In the genomic region with DNA sequence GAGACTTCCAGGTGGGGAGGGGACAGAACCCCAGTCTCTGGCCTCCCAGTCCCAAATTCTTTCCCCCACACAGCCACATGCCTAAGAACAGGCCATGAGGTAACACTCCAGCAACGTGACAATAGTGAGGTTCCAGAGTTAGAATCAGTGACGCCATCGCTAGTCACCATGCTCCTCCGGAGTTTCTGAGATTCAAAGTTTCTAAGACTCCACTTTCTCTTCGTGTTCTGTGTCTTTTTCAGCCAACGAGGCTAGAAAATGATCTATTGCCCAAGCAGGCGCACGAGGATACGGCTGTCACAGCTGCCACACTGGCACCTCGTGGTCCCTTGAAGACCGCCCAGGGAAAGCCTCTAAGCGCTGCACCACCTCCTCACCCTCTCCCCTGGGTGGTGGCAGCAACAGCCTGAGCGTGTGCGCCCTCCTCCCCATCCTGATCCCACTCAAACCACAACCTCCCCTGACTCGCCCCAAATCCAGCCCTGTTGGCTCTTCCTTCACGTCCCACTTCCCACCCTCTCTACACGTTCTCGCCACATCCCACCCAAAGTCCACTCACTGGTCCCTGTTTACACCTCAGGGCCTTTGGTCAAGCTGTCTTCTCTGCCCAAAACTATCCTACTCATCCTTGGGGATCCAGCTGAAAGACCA, we compare ENCODE assay signal across 6 cellular contexts. TPM values are rescaled to one million over a fixed set of nuclear protein-coding genes. Genes with fewer than 3 reads are reported as not detected.
DNase-seq lines count a peak whose midpoint lies in the region; ATAC-seq and TF ChIP-seq lines count a peak whose summit lies in the region.

No MANE protein-coding gene starts in this region.

- H3K9ac ChIP-seq in BLaER1 treated with 17β-estradiol and CSF1 and Interleukin-3, amounts not matched to agents 10 nM and 100 nM, result peak overlapping the region; percentile 86 to 97 (median 90)
- peak overlapping the region; percentile 58 for H3K9ac ChIP-seq in HUES6 (ENCODE audit: low read length)
- H3K9ac ChIP-seq in iPS-15b (ENCODE audit: low read depth, low read length), result peak overlapping the region; percentile 49

- intact Hi-C loops in stomach (cut with DNase I; ENCODE audit: low total_unique reads), result no loop called here

- TF ChIP-seq POLR2A in stomach (IDR thresholded peaks at IDR 0.05), result no peak

- H3K4me3 ChIP-seq in BLaER1 treated with 17β-estradiol and CSF1 and Interleukin-3, amounts not matched to agents 10 nM and 100 nM, result peak overlapping the region; percentile 72 to 96 (median 84)
- peak overlapping the region; percentile 74 for H3K4me3 ChIP-seq in HUES6 (ENCODE audit: low read depth, low read length)
- peak overlapping the region; percentile 76 for H3K4me3 ChIP-seq in iPS-15b (ENCODE audit: low read depth, low read length)
- peak overlapping the region; percentile 79 to 87 (median 81) for H3K4me3 ChIP-seq in stomach

- no peaks in the 10 kb centered on the region for H3K9me3 ChIP-seq in BLaER1 treated with 17β-estradiol and CSF1 and Interleukin-3, amounts not matched to agents 10 nM and 100 nM (replicated peaks in 1 of 11)
- H3K9me3 ChIP-seq in HUES6 (ENCODE audit: control insufficient read depth, insufficient read depth, low read depth, low read length), result no peaks in the 10 kb centered on the region
- no peaks in the 10 kb centered on the region for H3K9me3 ChIP-seq in iPS-15b (ENCODE audit: control insufficient read depth, insufficient read depth, low read length)
- no peaks in the 10 kb centered on the region for H3K9me3 ChIP-seq in stomach

- no peak for ATAC-seq in GM19328 (IDR thresholded peaks at IDR 0.05; ENCODE audit: unreplicated experiment)

- peaks cover 53 to 92% (median 79%) of the 10 kb centered on the region in 10 experiments for H3K4me1 ChIP-seq in BLaER1 treated with 17β-estradiol and CSF1 and Interleukin-3, amounts not matched to agents 10 nM and 100 nM
- H3K4me1 ChIP-seq in HUES6 (ENCODE audit: control insufficient read depth, insufficient read depth, low read length), result peaks cover 18% of the 10 kb centered on the region
- no peaks in the 10 kb centered on the region for H3K4me1 ChIP-seq in iPS-15b (ENCODE audit: control insufficient read depth, insufficient read depth, low read length)
- peaks cover 18 to 58% (median 41%) of the 10 kb centered on the region in 4 donors for H3K4me1 ChIP-seq in stomach

- H3K27ac ChIP-seq in BLaER1 treated with 17β-estradiol and CSF1 and Interleukin-3, amounts not matched to agents 10 nM and 100 nM, result peak overlapping the region; percentile 80 to 98 (median 93)
- H3K27ac ChIP-seq in HUES6 (ENCODE audit: low read depth, low read length) (no peak overlapping the region; the same call in 1 of the 2 replicates), stomach (peak overlapping the region; percentile 80 to 97 (median 92))

- H4K20me1 ChIP-seq in BLaER1 treated with 17β-estradiol and CSF1 and Interleukin-3, amounts not matched to agents 10 nM and 100 nM, result peaks cover 0 to 24% (median 8%) of the 10 kb centered on the region in 11 experiments; a peak in 9 of 22 replicates

- peak; percentile 55 for DNase-seq in activated CD8-positive, alpha-beta memory T cell treated with anti-CD3 and anti-CD28 coated beads, Interleukin-2, amount 50 U/mL, for 4 hours
- DNase-seq in stomach, result no peak

- 21 to 31% (median 28%) methylated on average over 18 of the region's 18 CpGs for WGBS in stomach, 5 donors

- no peak for TF ChIP-seq CTCF in stomach (IDR thresholded peaks at IDR 0.05)

- no peaks in the 10 kb centered on the region; a peak in 1 of 22 replicates for H3K36me3 ChIP-seq in BLaER1 treated with 17β-estradiol and CSF1 and Interleukin-3, amounts not matched to agents 10 nM and 100 nM
- H3K36me3 ChIP-seq in HUES6 (ENCODE audit: control insufficient read depth, insufficient read depth, low read length) (no peaks in the 10 kb centered on the region), iPS-15b (ENCODE audit: control insufficient read depth, insufficient read depth, low read length) (no peaks in the 10 kb centered on the region), stomach (no peaks in the 10 kb centered on the region)

- no peak for TF ChIP-seq EP300 in stomach (IDR thresholded peaks at IDR 0.05)

- peak overlapping the region; percentile 90 to 98 (median 96) for H3K4me2 ChIP-seq in BLaER1 treated with 17β-estradiol and CSF1 and Interleukin-3, amounts not matched to agents 10 nM and 100 nM

- H3K27me3 ChIP-seq in BLaER1 treated with 17β-estradiol and CSF1 and Interleukin-3, amounts not matched to agents 10 nM and 100 nM, result no peaks in the 10 kb centered on the region
- H3K27me3 ChIP-seq in HUES6 (ENCODE audit: control insufficient read depth, insufficient read depth, low read length) (no peaks in the 10 kb centered on the region), iPS-15b (ENCODE audit: control insufficient read depth, insufficient read depth, low read length) (no peaks in the 10 kb centered on the region), stomach (no peaks in the 10 kb centered on the region)

RNA-seq across cellular contexts. Expression of a gene that starts 1.0 kb away (rescaled TPM):
- 100 to 1,000 TPM in 1 of 5 donors, 10 to 100 TPM in 4; 23.7 to 150 (median 51.0) TPM for total RNA-seq in stomach
- polyA plus RNA-seq in stomach, result 100 to 1,000 TPM; 104 to 144 (median 114) TPM

RNA-seq across cellular contexts. Expression of a gene that starts 2.8 kb away (rescaled TPM):
- total RNA-seq in stomach, result not detected
- polyA plus RNA-seq in stomach, result 1 to 10 TPM in 1 of 3 donors, under 1 TPM in 1, not detected in 1; 0.58 to 2.0 TPM

RNA-seq across cellular contexts. Expression of a gene that starts 28.1 kb away (rescaled TPM):
- total RNA-seq in stomach, result under 1 TPM in 1 of 5 donors, not detected in 4; 0.55 TPM
- under 1 TPM in 1 of 3 donors, not detected in 2; 0.38 TPM for polyA plus RNA-seq in stomach

RNA-seq across cellular contexts. Expression of a gene that starts 28.3 kb away (rescaled TPM):
- 1,000 to 10,000 TPM in 2 of 5 donors, 100 to 1,000 TPM in 3; 401 to 1,308 (median 815) TPM for total RNA-seq in stomach
- polyA plus RNA-seq in stomach, result 100 to 1,000 TPM; 426 to 709 (median 528) TPM

RNA-seq across cellular contexts. Expression of a gene that starts 39.1 kb away (rescaled TPM):
- total RNA-seq in stomach, result 100 to 1,000 TPM in 3 of 5 donors, 10 to 100 TPM in 2; 57.1 to 435 (median 117) TPM
- polyA plus RNA-seq in stomach, result 100 to 1,000 TPM; 154 to 240 (median 212) TPM
